ENCODE assay signal across 8 cellular contexts in the genomic region with DNA sequence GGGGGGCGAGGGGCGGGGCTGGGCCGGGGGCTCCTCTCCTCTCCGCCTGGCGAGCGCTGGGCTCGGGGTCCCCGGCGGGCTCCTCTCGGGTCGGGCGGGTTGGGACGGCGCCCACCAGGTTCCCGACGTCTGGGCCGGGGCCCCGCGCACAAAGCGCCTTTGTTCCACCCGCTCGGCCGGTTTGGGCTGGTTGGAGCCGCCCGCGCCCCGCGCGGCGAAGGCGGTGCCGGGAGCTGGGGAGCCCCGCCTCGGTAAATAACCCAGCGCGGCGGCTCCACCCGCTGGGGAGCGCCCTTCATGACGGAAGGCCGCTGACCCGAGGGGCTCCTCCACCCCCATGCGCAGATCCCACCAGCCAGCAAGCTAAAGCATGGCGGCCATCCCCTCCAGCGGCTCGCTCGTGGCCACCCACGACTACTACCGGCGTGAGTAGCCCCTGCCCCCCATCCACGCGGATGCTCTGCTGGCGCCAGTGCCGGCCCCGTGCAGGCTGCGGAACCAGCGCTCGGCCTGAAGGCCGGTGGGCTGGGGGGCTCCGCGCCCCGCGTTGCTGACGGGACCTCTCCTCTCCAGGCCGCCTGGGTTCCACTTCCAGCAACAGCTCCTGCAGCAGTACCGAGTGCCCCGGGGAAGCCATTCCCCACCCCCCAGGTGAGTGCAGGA.
DNase-seq lines count a peak whose midpoint lies in the region; ATAC-seq lines count a peak whose summit lies in the region.

No MANE protein-coding gene starts in this region.

- peak; percentile 35 for ATAC-seq in HG02884 (IDR thresholded peaks at IDR 0.05; ENCODE audit: unreplicated experiment)

- DNase-seq in NCI-H2081 (lab: John Stamatoyannopoulos, UW), result peak; percentile 46 to 49
- no peak for DNase-seq in NCI-H2081 treated with DMSO at 0.1 percent for 48 hours (lab: John Stamatoyannopoulos, UW)
- peak; percentile 57 for DNase-seq in NCI-H226
- peak; percentile 68 for DNase-seq in activated CD8-positive, alpha-beta memory T cell treated with anti-CD3 and anti-CD28 coated beads, Interleukin-2, amount 50 U/mL, for 4 hours
- DNase-seq in epidermal melanocyte (ENCODE audit: insufficient read length, low spot score), result peak; percentile 88
- DNase-seq in midbrain (lab: John Stamatoyannopoulos, UW), result peak; percentile 86
- DNase-seq in stimulated activated CD8-positive, alpha-beta memory T cell treated with anti-CD3 and anti-CD28 coated beads, Interleukin-2, amount 100 ng/mL, for 1 hour (ENCODE audit: low read depth in 2 of 2), result peak; percentile 31 to 40
